22 cellular contexts compared by ENCODE assay signal in the genomic region with DNA sequence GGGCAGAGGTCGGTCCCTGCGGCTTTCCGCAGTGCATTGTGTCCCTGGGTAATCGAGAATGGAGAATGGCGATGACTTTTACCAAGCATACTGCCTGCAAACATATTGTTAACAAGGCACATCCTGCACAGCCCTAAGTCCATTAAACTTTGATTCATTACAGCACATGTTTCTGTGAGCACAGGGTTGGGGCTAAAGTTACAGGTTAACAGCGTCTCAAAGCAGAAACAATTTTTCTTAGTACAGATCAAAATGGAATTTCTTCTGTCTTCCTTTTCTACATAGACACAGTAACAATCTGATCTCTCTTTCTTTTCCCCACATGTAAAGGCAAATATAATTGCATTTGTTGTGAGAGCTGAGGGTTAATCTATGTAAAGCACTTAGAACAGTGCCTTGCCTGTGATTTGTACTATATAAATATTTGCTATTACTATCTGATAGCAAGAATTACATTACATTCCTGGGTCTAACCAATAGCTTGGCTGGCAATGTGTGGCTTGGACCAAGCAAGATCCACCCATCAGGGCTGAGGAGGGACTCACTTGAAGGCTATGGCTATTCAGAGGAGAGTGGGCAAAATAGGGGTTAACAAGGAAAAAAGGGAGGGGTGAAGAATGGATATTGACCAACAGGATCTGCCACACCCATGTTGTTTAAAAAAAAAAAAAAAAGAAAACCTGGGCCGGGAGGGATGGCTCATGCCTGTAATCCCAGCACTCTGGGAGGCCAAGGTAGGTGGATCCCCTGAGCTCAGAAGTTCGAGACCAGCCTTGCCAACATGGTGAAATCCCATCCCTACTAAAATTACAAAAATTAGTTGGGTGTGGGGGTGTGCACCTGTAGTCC. TPM values are rescaled to one million over a fixed set of nuclear protein-coding genes. Genes with fewer than 3 reads are reported as not detected.
DNase-seq lines count a peak whose midpoint lies in the region; ATAC-seq, FAIRE-seq and TF ChIP-seq lines count a peak whose summit lies in the region.
"Had no signal": no experiment of that assay in that cellular context is flagged by ENCODE, and none has a peak within 500 bp of the region (broad histone marks: within the 10 kb centered on the region; RNA-seq: fewer than 3 reads in every experiment).

No MANE protein-coding gene starts in this region.

- no peak for TF ChIP-seq POLR2A in H1 (IDR thresholded peaks at IDR 0.05; ENCODE audit: control extremely low read depth in 1 of 2, low read depth in 2 of 2, low read length in 2 of 2)

- no peak overlapping the region for H4K8ac ChIP-seq in H1 (ENCODE audit: extremely low read depth, insufficient read depth, low read length)

- H3K4me2 ChIP-seq in H1 (ENCODE audit: insufficient read depth in 1 of 2, low read depth in 2 of 2, low read length in 2 of 2): no peak overlapping the region

- no peak overlapping the region for H2BK5ac ChIP-seq in H1 (ENCODE audit: low read depth, low read length)

- no peaks in the 10 kb centered on the region for H3K9me3 ChIP-seq in left ventricle myocardium inferior (replicated peaks)
- H3K9me3 ChIP-seq in H1 (ENCODE audit: insufficient read depth in 2 of 2, low read depth in 1 of 2, low read length in 1 of 2): no peaks in the 10 kb centered on the region
- no peaks in the 10 kb centered on the region for H3K9me3 ChIP-seq in mucosa of stomach (ENCODE audit: control insufficient read depth, low read length)
- H3K9me3 ChIP-seq in upper lobe of right lung: no peaks in the 10 kb centered on the region
- H3K9me3 ChIP-seq: spleen, uterus had no signal

- no peak for TF ChIP-seq EP300 in H1 (IDR thresholded peaks at IDR 0.05; ENCODE audit: borderline replicate concordance in 1 of 2, low read depth in 2 of 2, low read length in 2 of 2)

- 0 out of 2 replicates have a peak overlapping the region, but pooled peaks have one; percentile 70 for H2AFZ ChIP-seq in H1 (ENCODE audit: low read length)
- H2AFZ ChIP-seq: parathyroid adenoma had no signal

- no peak overlapping the region for H2BK20ac ChIP-seq in H1 (ENCODE audit: low read length)

- no peak overlapping the region for H3K23ac ChIP-seq in H1 (ENCODE audit: insufficient read length)

- peak; percentile 30 for DNase-seq in Right ventricle myocardium superior
- no peak for DNase-seq in left ventricle myocardium inferior
- no peak for DNase-seq in H1 (ENCODE audit: low read depth in 1 of 2, low spot score in 2 of 2)
- DNase-seq in upper lobe of right lung: no peak
- no peak for DNase-seq in T-helper 9 cell
- DNase-seq in hepatic stellate cell (ENCODE audit: low spot score): no peak
- no peak for DNase-seq in NCI-H446 (lab: John Stamatoyannopoulos, UW)
- DNase-seq: activated CD4-positive, CD25-positive, alpha-beta regulatory T cell treated with anti-CD3 and anti-CD28 coated beads, Interleukin-2, amount 50 U/mL, for 72 hours; C1 segment of cervical spinal cord; erythroblast; NCI-H1436 treated with DMSO at 0.1 percent for 48 hours; NCI-H2227 treated with DMSO at 0.1 percent for 48 hours; SHP77; spleen; stimulated activated naive B cell treated with anti-CD40 and anti-IgM and Interleukin-4, amounts not matched to agents 10 μg/mL and 1 μg/mL and 100 μg/mL, for 72 hours; T-helper 2 cell; uterus had no signal

- ATAC-seq in Right ventricle myocardium superior (ENCODE audit: poor library complexity) (peak; percentile 22), upper lobe of right lung (peak; percentile 47)
- ATAC-seq: stimulated activated naive B cell treated with anti-CD40 and anti-IgM and Interleukin-4, amounts not matched to agents 10 μg/mL and 1 μg/mL and 100 μg/mL, for 72 hours had no signal

- H3K14ac ChIP-seq in H1 (ENCODE audit: insufficient read length): no peak overlapping the region

- no peak overlapping the region for H2BK15ac ChIP-seq in H1 (ENCODE audit: low read length)

- H3K23me2 ChIP-seq in H1 (ENCODE audit: low read depth, low read length): no peaks in the 10 kb centered on the region

- H3K4me3 ChIP-seq in left ventricle myocardium inferior (no peak overlapping the region), H1 (ENCODE audit: extremely low read depth in 1 of 4, insufficient read depth in 2 of 4, low read depth in 3 of 4, low read length in 4 of 4) (no peak overlapping the region), mucosa of stomach (ENCODE audit: low read length) (no peak overlapping the region), upper lobe of right lung (no peak overlapping the region)
- H3K4me3 ChIP-seq: coronary artery, spleen, uterus had no signal

- WGBS in H1 (ENCODE audit: extremely low coverage in 1 of 2, insufficient coverage in 1 of 2, insufficient read length in 1 of 2, insufficient replicate concordance in 2 of 2, low coverage in 1 of 2, low lambda C conversion rate in 2 of 2, missing lambda C conversion rate in 1 of 2), 2 experiments: 85% methylated on average over 8 of the region's 8 CpGs; no CpG with 5 or more reads in 1 of the 2 experiments

- no peak overlapping the region for H2AK5ac ChIP-seq in H1 (ENCODE audit: low read depth, low read length)

- H3K27ac ChIP-seq in left ventricle myocardium inferior (replicated peaks) (no peak overlapping the region), H1 (ENCODE audit: low read depth, low read length) (no peak overlapping the region), upper lobe of right lung (peak overlapping the region; percentile 77)
- H3K27ac ChIP-seq: coronary artery, parathyroid adenoma, spleen, uterus had no signal

- intact Hi-C loops in Right ventricle myocardium superior (cut with DNase I) (no loop called here), left ventricle myocardium inferior (cut with micrococcal nuclease) (no loop called here), upper lobe of right lung (cut with DNase I) (no loop called here)

- no peak overlapping the region for H3K9ac ChIP-seq in H1 (replicated peaks in 1 of 4; ENCODE audit: extremely low read depth in 1 of 4, low read depth in 3 of 4, low read length in 3 of 4)
- peak overlapping the region; percentile 47 for H3K9ac ChIP-seq in mucosa of stomach (ENCODE audit: low read length)
- H3K9ac ChIP-seq: parathyroid adenoma had no signal

- H2BK12ac ChIP-seq in H1 (ENCODE audit: low read depth, low read length): no peak overlapping the region

- H3K27me3 ChIP-seq in left ventricle myocardium inferior (ENCODE audit: low read depth): no peaks in the 10 kb centered on the region
- H3K27me3 ChIP-seq in H1 (replicated peaks in 1 of 4; ENCODE audit: control insufficient read depth in 3 of 4, extremely low read depth in 1 of 4, insufficient read depth in 3 of 4, low read length in 3 of 4): no peaks in the 10 kb centered on the region
- no peaks in the 10 kb centered on the region for H3K27me3 ChIP-seq in mucosa of stomach (ENCODE audit: control insufficient read depth, insufficient read depth, low read length)
- no peaks in the 10 kb centered on the region for H3K27me3 ChIP-seq in upper lobe of right lung
- H3K27me3 ChIP-seq: spleen, uterus had no signal

- H3K4me1 ChIP-seq in left ventricle myocardium inferior: peaks cover 6% of the 10 kb centered on the region
- H3K4me1 ChIP-seq in H1 (replicated peaks in 1 of 4; ENCODE audit: control insufficient read depth in 3 of 4, insufficient read depth in 4 of 4, low read length in 3 of 4): no peaks in the 10 kb centered on the region
- peaks cover 38% of the 10 kb centered on the region for H3K4me1 ChIP-seq in mucosa of stomach (ENCODE audit: control insufficient read depth, insufficient read depth, low read length)
- H3K4me1 ChIP-seq in upper lobe of right lung: peaks cover 17% of the 10 kb centered on the region
- H3K4me1 ChIP-seq: uterus had no signal

- H3K79me2 ChIP-seq in H1 (ENCODE audit: control insufficient read depth in 1 of 2, insufficient read depth in 2 of 2, low read length in 2 of 2): no peaks in the 10 kb centered on the region
- H3K79me2 ChIP-seq: parathyroid adenoma had no signal

- CTCF ChIA-PET in H1 (lab: Charles Lee; ENCODE audit: partially characterized antibody): interaction anchor here (0.6 to 1.8 kb wide), 5 partner anchors 10 to 632 kb away, joined by 3 to 10 read pairs (median 4); no protein-coding TSS in a partner anchor

- H3K36me3 ChIP-seq in left ventricle myocardium inferior (no peaks in the 10 kb centered on the region), H1 (ENCODE audit: control insufficient read depth in 2 of 4, insufficient read depth in 4 of 4, low read length in 3 of 4) (no peaks in the 10 kb centered on the region), mucosa of stomach (ENCODE audit: control insufficient read depth, insufficient read depth, low read length) (no peaks in the 10 kb centered on the region), upper lobe of right lung (no peaks in the 10 kb centered on the region)
- H3K36me3 ChIP-seq: spleen, uterus had no signal

- no peaks in the 10 kb centered on the region for H4K20me1 ChIP-seq in H1 (replicated peaks in 1 of 2; ENCODE audit: control insufficient read depth in 1 of 2, insufficient read depth in 2 of 2, low read length in 2 of 2)

- no peak overlapping the region for H3K56ac ChIP-seq in H1 (replicated peaks; ENCODE audit: insufficient read length, low read depth, low read length)

- POLR2A ChIA-PET in H1 (lab: Charles Lee; ENCODE audit: partially characterized antibody): no interaction called here

- no peak overlapping the region for H3K4ac ChIP-seq in H1 (replicated peaks; ENCODE audit: insufficient read length, low read depth, low read length)

- TF ChIP-seq RAD21 in H1 (IDR thresholded peaks at IDR 0.05 in 1 of 2, conservative IDR thresholded peaks at IDR 0.05 in 1 of 2; ENCODE audit: low read depth in 2 of 2, low read length in 2 of 2): no peak

- H3K18ac ChIP-seq in H1 (ENCODE audit: extremely low read depth, low read length): no peak overlapping the region

- H2BK120ac ChIP-seq in H1 (replicated peaks; ENCODE audit: low read depth, low read length): no peak overlapping the region

- no peak overlapping the region for H4K5ac ChIP-seq in H1 (ENCODE audit: insufficient read length, low read depth, low read length)

- H3K79me1 ChIP-seq in H1 (ENCODE audit: low read depth, low read length): no peaks in the 10 kb centered on the region

- no peak overlapping the region for H4K91ac ChIP-seq in H1 (replicated peaks; ENCODE audit: insufficient read length, low read length)

- no peak for FAIRE-seq in H1 (lab: Jason Lieb, UNC)
- FAIRE-seq: A204.1 had no signal

- TF ChIP-seq CTCF in left ventricle myocardium inferior (IDR thresholded peaks at IDR 0.05; ENCODE audit: borderline replicate concordance) (no peak), H1 (IDR thresholded peaks at IDR 0.05; ENCODE audit: control extremely low read depth in 1 of 3, insufficient read depth in 1 of 3, low read depth in 1 of 3, low read length in 3 of 3) (no peak), upper lobe of right lung (IDR thresholded peaks at IDR 0.05) (no peak)

RNA-seq across cellular contexts. Expression of a gene that starts 19.8 kb away (rescaled TPM):
- total RNA-seq in Right ventricle myocardium superior: 117 TPM
- 111 TPM for total RNA-seq in left ventricle myocardium inferior
- total RNA-seq in H1 (2021; fragmentation: NEBNext Ultra II Directional; extraction: Animal tissue kit (Norgen Biotek cat#: 25700)): 22.1 and 24.5 TPM in 2 replicates
- 36.8 and 43.6 TPM in 2 replicates for polyA plus RNA-seq in H1 (2011; rRNA removed)
- polyA plus RNA-seq in H1 (2011; cell fraction: cytosol; rRNA removed): 23.4 TPM
- polyA plus RNA-seq in H1 (2011; cell fraction: nucleus; rRNA removed): 42.4 TPM
- 24.9 to 38.2 TPM (median 34.3 TPM) in 4 replicates for polyA plus RNA-seq in H1 (2012, experiment 1 of 2)
- 42.7 TPM for polyA plus RNA-seq in H1 (2012, experiment 2 of 2)
- polyA plus RNA-seq in H1 (2013, experiment 1 of 2): 36.6 TPM
- polyA plus RNA-seq in H1 (2013, experiment 2 of 2): 40.2 TPM
- polyA minus RNA-seq in H1 (2011; rRNA and poly(A)+ RNA removed): 37.0 and 45.4 TPM in 2 replicates
- 12.4 TPM for polyA minus RNA-seq in H1 (2011; cell fraction: cytosol; rRNA and poly(A)+ RNA removed)
- polyA minus RNA-seq in H1 (2011; cell fraction: nucleus; rRNA and poly(A)+ RNA removed): 11.7 TPM
- total RNA-seq in upper lobe of right lung: 281 TPM

RNA-seq across cellular contexts. Expression of a gene that starts 41.8 kb away (rescaled TPM):
- total RNA-seq in Right ventricle myocardium superior (72.9 TPM), left ventricle myocardium inferior (75.4 TPM), upper lobe of right lung (65.4 TPM)
- 43.9 and 44.4 TPM in 2 replicates for total RNA-seq in H1 (2021; fragmentation: NEBNext Ultra II Directional; extraction: Animal tissue kit (Norgen Biotek cat#: 25700))
- 65.4 and 83.4 TPM in 2 replicates for polyA plus RNA-seq in H1 (2011; rRNA removed)
- polyA plus RNA-seq in H1 (2011; cell fraction: cytosol; rRNA removed): 61.9 TPM
- 67.0 TPM for polyA plus RNA-seq in H1 (2011; cell fraction: nucleus; rRNA removed)
- polyA plus RNA-seq in H1 (2012, experiment 1 of 2): 53.5 to 61.6 TPM (median 57.9 TPM) in 4 replicates
- polyA plus RNA-seq in H1 (2012, experiment 2 of 2): 48.8 TPM
- polyA plus RNA-seq in H1 (2013, experiment 1 of 2): 55.6 TPM
- polyA plus RNA-seq in H1 (2013, experiment 2 of 2): 58.0 TPM
- polyA minus RNA-seq in H1 (2011; rRNA and poly(A)+ RNA removed): 15.9 and 16.8 TPM in 2 replicates
- 5.7 TPM for polyA minus RNA-seq in H1 (2011; cell fraction: cytosol; rRNA and poly(A)+ RNA removed)
- 13.5 TPM for polyA minus RNA-seq in H1 (2011; cell fraction: nucleus; rRNA and poly(A)+ RNA removed)

RNA-seq across cellular contexts. Expression of a gene that starts 42.2 kb away (rescaled TPM):
- total RNA-seq in Right ventricle myocardium superior (48.4 TPM), left ventricle myocardium inferior (50.5 TPM), upper lobe of right lung (55.9 TPM)
- total RNA-seq in H1 (2021; fragmentation: NEBNext Ultra II Directional; extraction: Animal tissue kit (Norgen Biotek cat#: 25700)): 119 and 125 TPM in 2 replicates
- 119 and 192 TPM in 2 replicates for polyA plus RNA-seq in H1 (2011; rRNA removed)
- 160 TPM for polyA plus RNA-seq in H1 (2011; cell fraction: cytosol; rRNA removed)
- 186 TPM for polyA plus RNA-seq in H1 (2011; cell fraction: nucleus; rRNA removed)
- polyA plus RNA-seq in H1 (2012, experiment 1 of 2): 134 to 150 TPM (median 145 TPM) in 4 replicates
- polyA plus RNA-seq in H1 (2012, experiment 2 of 2): 97.6 TPM
- polyA plus RNA-seq in H1 (2013, experiment 1 of 2): 53.4 TPM
- polyA plus RNA-seq in H1 (2013, experiment 2 of 2): 54.8 TPM
- 67.0 and 74.5 TPM in 2 replicates for polyA minus RNA-seq in H1 (2011; rRNA and poly(A)+ RNA removed)
- 57.8 TPM for polyA minus RNA-seq in H1 (2011; cell fraction: cytosol; rRNA and poly(A)+ RNA removed)
- polyA minus RNA-seq in H1 (2011; cell fraction: nucleus; rRNA and poly(A)+ RNA removed): 29.8 TPM

RNA-seq across cellular contexts. Expression of a gene that starts 44.5 kb away (rescaled TPM):
- total RNA-seq in Right ventricle myocardium superior: not detected
- not detected for total RNA-seq in left ventricle myocardium inferior
- not detected in 2 replicates for total RNA-seq in H1 (2021; fragmentation: NEBNext Ultra II Directional; extraction: Animal tissue kit (Norgen Biotek cat#: 25700))
- not detected in 2 replicates for polyA plus RNA-seq in H1 (2011; rRNA removed)
- polyA plus RNA-seq in H1 (2011; cell fraction: cytosol; rRNA removed): 0.27 TPM
- polyA plus RNA-seq in H1 (2011; cell fraction: nucleus; rRNA removed): 0.87 TPM
- polyA plus RNA-seq in H1 (2012, experiment 1 of 2): 0.16 to 0.34 TPM in 2 of 4 replicates, not detected in the others
- polyA plus RNA-seq in H1 (2012, experiment 2 of 2): not detected
- polyA plus RNA-seq in H1 (2013, experiment 1 of 2): not detected
- 0.07 TPM for polyA plus RNA-seq in H1 (2013, experiment 2 of 2)
- polyA minus RNA-seq in H1 (2011; rRNA and poly(A)+ RNA removed): 0.60 TPM in 1 of 2 replicates, not detected in the other
- polyA minus RNA-seq in H1 (2011; cell fraction: cytosol; rRNA and poly(A)+ RNA removed): not detected
- polyA minus RNA-seq in H1 (2011; cell fraction: nucleus; rRNA and poly(A)+ RNA removed): not detected
- 0.64 TPM for total RNA-seq in upper lobe of right lung
- total RNA-seq: LHCN-M2 had no signal

RNA-seq across cellular contexts. Expression of a gene that starts 51.3 kb away (rescaled TPM):
- total RNA-seq in Right ventricle myocardium superior: 1.8 TPM
- 1.5 TPM for total RNA-seq in left ventricle myocardium inferior
- 0.32 and 0.63 TPM in 2 replicates for total RNA-seq in H1 (2021; fragmentation: NEBNext Ultra II Directional; extraction: Animal tissue kit (Norgen Biotek cat#: 25700))
- polyA plus RNA-seq in H1 (2011; rRNA removed): 0.49 and 0.59 TPM in 2 replicates
- 0.36 TPM for polyA plus RNA-seq in H1 (2011; cell fraction: cytosol; rRNA removed)
- 0.70 TPM for polyA plus RNA-seq in H1 (2011; cell fraction: nucleus; rRNA removed)
- polyA plus RNA-seq in H1 (2012, experiment 1 of 2): 0.28 to 0.38 TPM (median 0.29 TPM) in 3 of 4 replicates, not detected in the other
- 0.22 TPM for polyA plus RNA-seq in H1 (2012, experiment 2 of 2)
- polyA plus RNA-seq in H1 (2013, experiment 1 of 2): 0.20 TPM
- 0.24 TPM for polyA plus RNA-seq in H1 (2013, experiment 2 of 2)
- polyA minus RNA-seq in H1 (2011; rRNA and poly(A)+ RNA removed): 0.22 and 0.54 TPM in 2 replicates
- polyA minus RNA-seq in H1 (2011; cell fraction: cytosol; rRNA and poly(A)+ RNA removed): not detected
- polyA minus RNA-seq in H1 (2011; cell fraction: nucleus; rRNA and poly(A)+ RNA removed): 0.60 TPM
- 2.6 TPM for total RNA-seq in upper lobe of right lung
